ENCODE assay signal across 33 cellular contexts in genomic region chr4:70306101-70306500, GRCh38. TPM values are rescaled to one million over a fixed set of nuclear protein-coding genes. Genes with fewer than 3 reads are reported as not detected.
"Had no signal": no experiment of that assay in that cellular context is flagged by ENCODE, and none has a peak within 500 bp of the region (broad histone marks: within the 10 kb centered on the region; RNA-seq: fewer than 3 reads in every experiment).

No MANE protein-coding gene starts in this region.

- H3K4me1 ChIP-seq: esophagus squamous epithelium, heart right ventricle, prostate gland, right atrium auricular region, sigmoid colon, suprapubic skin, thyroid gland had no signal

- H3K4me1 Mint-ChIP-seq: memory B cell; naive thymus-derived CD4-positive, alpha-beta T cell; nephron progenitor cell; stimulated activated naive CD8-positive, alpha-beta T cell treated with anti-CD3 and anti-CD28 coated beads, Interleukin-15, amount 100 ng/mL, for 72 hours had no signal

- H3K4me3 ChIP-seq: dorsolateral prefrontal cortex, esophagus squamous epithelium, heart right ventricle, lung, prostate gland, right atrium auricular region, sigmoid colon, suprapubic skin, thyroid gland had no signal

- H3K4me3 Mint-ChIP-seq: memory B cell; naive thymus-derived CD4-positive, alpha-beta T cell; nephron progenitor cell; stimulated activated naive CD8-positive, alpha-beta T cell treated with anti-CD3 and anti-CD28 coated beads, Interleukin-15, amount 100 ng/mL, for 72 hours had no signal

- H3K9me3 ChIP-seq: esophagus squamous epithelium, prostate gland, right atrium auricular region, sigmoid colon, suprapubic skin, thyroid gland had no signal

- DNase-seq: cerebellar nuclear complex; cortex of kidney; dorsolateral prefrontal cortex; effector memory CD4-positive, alpha-beta T cell; erythroblast; esophagus squamous epithelium; foreskin melanocyte; glutamatergic neuron; heart right ventricle; hypothalamus; naive thymus-derived CD4-positive, alpha-beta T cell; nephron progenitor cell; nucleus accumbens; sigmoid colon; stimulated activated CD4-positive, alpha-beta T cell treated with anti-CD3 and anti-CD28 coated beads, Interleukin-15, amount 100 ng/mL, for 24 hours; stimulated activated CD4-positive, alpha-beta T cell treated with anti-CD3 and anti-CD28 coated beads, Interleukin-2, amount 100 ng/mL, for 48 hours; stimulated activated CD8-positive, alpha-beta memory T cell treated with anti-CD3 and anti-CD28 coated beads, Interleukin-4, amount 100 ng/mL, for 48 hours; stimulated activated naive CD4-positive, alpha-beta T cell; stimulated activated naive CD8-positive, alpha-beta T cell treated with anti-CD3 and anti-CD28 coated beads, Interleukin-15, amount 100 ng/mL, for 72 hours; thyroid gland; trophoblast cell had no signal

- H3K27me3 ChIP-seq: dorsolateral prefrontal cortex, esophagus squamous epithelium, heart right ventricle, right atrium auricular region, sigmoid colon, suprapubic skin, thyroid gland had no signal

- H3K36me3 Mint-ChIP-seq: memory B cell; naive thymus-derived CD4-positive, alpha-beta T cell had no signal

- H3K27me3 Mint-ChIP-seq: memory B cell; naive thymus-derived CD4-positive, alpha-beta T cell; stimulated activated naive CD8-positive, alpha-beta T cell treated with anti-CD3 and anti-CD28 coated beads, Interleukin-15, amount 100 ng/mL, for 72 hours had no signal

- H3K36me3 ChIP-seq: esophagus squamous epithelium, heart right ventricle, prostate gland, right atrium auricular region, sigmoid colon, suprapubic skin, thyroid gland had no signal

- ATAC-seq: heart right ventricle; left lobe of liver; naive thymus-derived CD4-positive, alpha-beta T cell; stimulated activated naive CD8-positive, alpha-beta T cell treated with anti-CD3 and anti-CD28 coated beads, Interleukin-15, amount 100 ng/mL, for 72 hours had no signal

- H3K27ac Mint-ChIP-seq: memory B cell; naive thymus-derived CD4-positive, alpha-beta T cell; nephron progenitor cell; stimulated activated naive CD8-positive, alpha-beta T cell treated with anti-CD3 and anti-CD28 coated beads, Interleukin-15, amount 100 ng/mL, for 72 hours had no signal

- H3K27ac ChIP-seq: dorsolateral prefrontal cortex, esophagus squamous epithelium, heart right ventricle, prostate gland, right atrium auricular region, sigmoid colon, suprapubic skin, thyroid gland had no signal

RNA-seq across cellular contexts. Expression of gene CABS1, which starts 28.7 kb away (rescaled TPM):
- total RNA-seq: dorsolateral prefrontal cortex; esophagus squamous epithelium; heart right ventricle; left lobe of liver; liver; lung; mucosa of gallbladder; naive thymus-derived CD4-positive, alpha-beta T cell; osteocyte; right atrium auricular region; sigmoid colon; skeletal muscle tissue; suprapubic skin; thyroid gland; urinary bladder had no signal
- polyA plus RNA-seq: heart right ventricle; keratinocyte; liver; lung; naive thymus-derived CD4-positive, alpha-beta T cell; sigmoid colon; urinary bladder had no signal

RNA-seq across cellular contexts. Expression of gene SMR3A, which starts 54.5 kb away (rescaled TPM):
- total RNA-seq: dorsolateral prefrontal cortex; esophagus squamous epithelium; heart right ventricle; left lobe of liver; liver; lung; mucosa of gallbladder; naive thymus-derived CD4-positive, alpha-beta T cell; osteocyte; prostate gland; right atrium auricular region; sigmoid colon; skeletal muscle tissue; suprapubic skin; thyroid gland; urinary bladder had no signal
- polyA plus RNA-seq: heart right ventricle; keratinocyte; liver; lung; naive thymus-derived CD4-positive, alpha-beta T cell; sigmoid colon; urinary bladder had no signal
